16 cellular contexts compared by ENCODE assay signal in the genomic region with DNA sequence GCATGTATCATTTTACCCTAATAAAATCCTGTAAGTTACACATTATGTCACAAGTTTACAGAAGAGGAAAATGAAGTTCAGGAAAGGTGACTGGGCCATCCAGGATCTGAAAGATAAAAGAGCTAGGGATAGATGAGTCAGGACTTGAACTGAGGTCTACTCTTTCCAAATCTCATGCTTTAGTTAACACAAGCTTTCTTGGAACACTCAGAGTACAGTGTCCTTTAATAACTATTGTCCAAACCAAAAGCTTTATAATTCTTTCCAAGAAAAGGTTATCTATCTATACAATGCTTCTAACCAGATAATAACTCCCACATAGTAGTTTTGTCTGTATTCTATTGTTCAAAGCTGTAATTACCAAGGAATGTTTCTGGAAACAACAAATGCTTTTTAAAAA.
DNase-seq lines count a peak whose midpoint lies in the region; ATAC-seq, FAIRE-seq and TF ChIP-seq lines count a peak whose summit lies in the region.
"Had no signal": no experiment of that assay in that cellular context is flagged by ENCODE, and none has a peak within 500 bp of the region (broad histone marks: within the 10 kb centered on the region; RNA-seq: fewer than 3 reads in every experiment).

No MANE protein-coding gene starts in this region.

- POLR2A ChIA-PET in endothelial cell of umbilical vein (lab: Charles Lee), result no interaction called here

- H3K4me3 ChIP-seq in mammary epithelial cell (replicated peaks in 1 of 3; ENCODE audit: insufficient read depth in 1 of 3, low read depth in 2 of 3, low read length in 3 of 3) (no peak overlapping the region), breast epithelium (no peak overlapping the region), RWPE2 (ENCODE audit: severe bottlenecking) (no peak overlapping the region), endothelial cell of umbilical vein (replicated peaks in 1 of 3; ENCODE audit: insufficient read depth in 1 of 3, low read depth in 1 of 3, low read length in 3 of 3) (no peak overlapping the region), osteoblast (ENCODE audit: insufficient read depth, low read length) (no peak overlapping the region)
- H3K4me3 ChIP-seq: SJSA1 had no signal

- ATAC-seq in RWPE2 (ENCODE audit: low read depth) (peak; percentile 40; the same call in 1 of the 3 replicates), GM19395 (IDR thresholded peaks at IDR 0.05; ENCODE audit: unreplicated experiment) (no peak)
- ATAC-seq: Panc1 had no signal

- CTCF ChIA-PET in mammary epithelial cell (lab: Charles Lee; ENCODE audit: low non-redundant PET), result no interaction called here
- CTCF ChIA-PET in endothelial cell of umbilical vein (lab: Charles Lee), result no interaction called here

- H3K9me1 ChIP-seq in endothelial cell of umbilical vein (replicated peaks; ENCODE audit: control insufficient read depth, extremely low read depth, insufficient read depth, low read length), result no peaks in the 10 kb centered on the region

- no peaks in the 10 kb centered on the region for H4K20me1 ChIP-seq in mammary epithelial cell (ENCODE audit: insufficient read depth, low read length)
- no peaks in the 10 kb centered on the region for H4K20me1 ChIP-seq in endothelial cell of umbilical vein (replicated peaks; ENCODE audit: control insufficient read depth, extremely low read depth, insufficient read depth, low read length)
- no peaks in the 10 kb centered on the region for H4K20me1 ChIP-seq in osteoblast (ENCODE audit: insufficient read depth, low read length)

- H3K36me3 ChIP-seq in mammary epithelial cell (ENCODE audit: insufficient read depth, low read length) (no peaks in the 10 kb centered on the region), breast epithelium (no peaks in the 10 kb centered on the region), RWPE2 (ENCODE audit: low read depth) (no peaks in the 10 kb centered on the region), endothelial cell of umbilical vein (ENCODE audit: control insufficient read depth in 2 of 2, extremely low read depth in 1 of 2, insufficient read depth in 2 of 2, low read length in 2 of 2) (no peaks in the 10 kb centered on the region), osteoblast (ENCODE audit: insufficient read depth, low read length) (no peaks in the 10 kb centered on the region)
- H3K36me3 ChIP-seq: SJSA1 had no signal

- intact Hi-C loops in mammary epithelial cell (cut with micrococcal nuclease) (no loop called here), breast epithelium (cut with DNase I; ENCODE audit: low total_unique reads) (no loop called here), endothelial cell of umbilical vein (cut with micrococcal nuclease) (no loop called here)

- H3K9me3 ChIP-seq in mammary epithelial cell (replicated peaks; ENCODE audit: insufficient read depth, low read length) (no peaks in the 10 kb centered on the region), breast epithelium (no peaks in the 10 kb centered on the region), RWPE2 (ENCODE audit: severe bottlenecking) (no peaks in the 10 kb centered on the region), endothelial cell of umbilical vein (replicated peaks; ENCODE audit: control insufficient read depth, insufficient read depth, low read length) (no peaks in the 10 kb centered on the region), osteoblast (ENCODE audit: low read depth, low read length) (no peaks in the 10 kb centered on the region)
- H3K9me3 ChIP-seq: SJSA1 had no signal

- BruUV-seq in mammary epithelial cell (replicated peaks; lab: Mats Ljungman, UMichigan), result no TSS peak
- no TSS peak for BruUV-seq in endothelial cell of umbilical vein (replicated peaks; lab: Mats Ljungman, UMichigan)

- dilution Hi-C loops in mammary epithelial cell (cut with HindIII; ENCODE audit: low sequenced_read_pairs) (no loop called here), endothelial cell of umbilical vein (cut with MboI; ENCODE audit: extremely low pct_ligation_motif_present, low sequenced_read_pairs) (no loop called here)

- H3K27me3 ChIP-seq in mammary epithelial cell (ENCODE audit: insufficient read depth, low read length), result no peaks in the 10 kb centered on the region
- no peaks in the 10 kb centered on the region for H3K27me3 ChIP-seq in breast epithelium
- no peaks in the 10 kb centered on the region for H3K27me3 ChIP-seq in RWPE2 (ENCODE audit: insufficient read depth, poor library complexity, severe bottlenecking)
- H3K27me3 ChIP-seq in endothelial cell of umbilical vein (ENCODE audit: control insufficient read depth in 2 of 2, insufficient read depth in 2 of 2, low read length in 2 of 2), result no peaks in the 10 kb centered on the region
- no peaks in the 10 kb centered on the region for H3K27me3 ChIP-seq in osteoblast (ENCODE audit: insufficient read depth, low read length)
- H3K27me3 ChIP-seq: SJSA1 had no signal

- peak; percentile 27 for DNase-seq in mammary epithelial cell
- DNase-seq in breast epithelium (ENCODE audit: low spot score in 2 of 2), result no peak
- DNase-seq in RWPE2 (ENCODE audit: low spot score), result no peak
- DNase-seq in endothelial cell of umbilical vein (ENCODE audit: low read depth, low spot score), result peak; percentile 12
- DNase-seq in osteoblast (ENCODE audit: insufficient read length, low spot score, missing footprints), result peak; percentile 23
- no peak for DNase-seq in NCI-H1930 (lab: John Stamatoyannopoulos, UW)
- DNase-seq in NCI-H748 (lab: John Stamatoyannopoulos, UW; ENCODE audit: unreplicated experiment), result no peak
- DNase-seq: Karpas-422, NCI-H1105 treated with DMSO at 0.1 percent for 48 hours, NCI-H187 treated with DMSO at 0.1 percent for 48 hours, NCI-H526 had no signal

- H3K79me2 ChIP-seq in mammary epithelial cell (ENCODE audit: insufficient read depth, low read length) (no peaks in the 10 kb centered on the region), endothelial cell of umbilical vein (ENCODE audit: control insufficient read depth, insufficient read depth, low read length) (no peaks in the 10 kb centered on the region), osteoblast (ENCODE audit: insufficient read depth, low read length) (no peaks in the 10 kb centered on the region)

- H3K9ac ChIP-seq in mammary epithelial cell (ENCODE audit: insufficient read depth, low read length), result no peak overlapping the region
- no peak overlapping the region for H3K9ac ChIP-seq in endothelial cell of umbilical vein (replicated peaks; ENCODE audit: extremely low read depth, insufficient read depth, low read length)

- TF ChIP-seq POLR2A in breast epithelium (IDR thresholded peaks at IDR 0.05) (no peak), endothelial cell of umbilical vein (IDR thresholded peaks at IDR 0.05; ENCODE audit: low read depth, low read length) (no peak)

- in situ Hi-C loops in mammary epithelial cell (cut with MboI; ENCODE audit: low sequenced_read_pairs in 2 of 2), result no loop called here

- no peak for FAIRE-seq in endothelial cell of umbilical vein (lab: Jason Lieb, UNC)
- FAIRE-seq: H54 had no signal

- H2AFZ ChIP-seq in mammary epithelial cell (ENCODE audit: low read depth, low read length) (no peak overlapping the region), endothelial cell of umbilical vein (ENCODE audit: low read depth, low read length) (no peak overlapping the region), osteoblast (ENCODE audit: low read length) (no peak overlapping the region)

- H3K27ac ChIP-seq in mammary epithelial cell (ENCODE audit: insufficient read depth, low read depth, low read length), result no peak overlapping the region
- no peak overlapping the region for H3K27ac ChIP-seq in breast epithelium
- no peak overlapping the region for H3K27ac ChIP-seq in RWPE2 (ENCODE audit: poor library complexity, severe bottlenecking)
- no peak overlapping the region for H3K27ac ChIP-seq in endothelial cell of umbilical vein (ENCODE audit: insufficient read depth, low read depth, low read length)
- no peak overlapping the region for H3K27ac ChIP-seq in osteoblast (ENCODE audit: low read depth, low read length)
- H3K27ac ChIP-seq: C4-2B, SJSA1 had no signal

- H3K4me2 ChIP-seq in mammary epithelial cell (ENCODE audit: insufficient read depth, low read depth, low read length), result no peak overlapping the region
- H3K4me2 ChIP-seq in endothelial cell of umbilical vein (ENCODE audit: insufficient read depth, low read length), result no peak overlapping the region
- H3K4me2 ChIP-seq in osteoblast (ENCODE audit: insufficient read depth, low read length), result no peak overlapping the region

- no peak for TF ChIP-seq CTCF in mammary epithelial cell (conservative IDR thresholded peaks at IDR 0.05 in 1 of 2, IDR thresholded peaks at IDR 0.05 in 1 of 2; ENCODE audit: extremely low read depth in 1 of 2, insufficient read depth in 1 of 2, low read depth in 1 of 2, low read length in 2 of 2)
- no peak for TF ChIP-seq CTCF in breast epithelium (IDR thresholded peaks at IDR 0.05)
- TF ChIP-seq CTCF in RWPE2 (IDR thresholded peaks at IDR 0.05; ENCODE audit: poor library complexity, severe bottlenecking), result no peak
- TF ChIP-seq CTCF in endothelial cell of umbilical vein (IDR thresholded peaks at IDR 0.05; ENCODE audit: extremely low read depth in 1 of 2, insufficient read depth in 1 of 2, low read depth in 1 of 2, low read length in 2 of 2), result no peak
- no peak for TF ChIP-seq CTCF in osteoblast (IDR thresholded peaks at IDR 0.05; ENCODE audit: extremely low read depth, low read depth, low read length)

- H3K4me1 ChIP-seq in mammary epithelial cell (ENCODE audit: insufficient read depth, low read length) (no peaks in the 10 kb centered on the region), breast epithelium (no peaks in the 10 kb centered on the region), RWPE2 (ENCODE audit: insufficient read depth, poor library complexity, severe bottlenecking) (no peaks in the 10 kb centered on the region), endothelial cell of umbilical vein (ENCODE audit: control insufficient read depth, extremely low read depth, insufficient read depth, low read length) (no peaks in the 10 kb centered on the region), osteoblast (ENCODE audit: insufficient read depth, low read length) (no peaks in the 10 kb centered on the region)

TF ChIP-seq in endothelial cell of umbilical vein, 7 proteins besides CTCF, POLR2A, EP300 and RAD21:
- TF ChIP-seq GATA2 (IDR thresholded peaks at IDR 0.05; ENCODE audit: insufficient read depth, insufficient read length, low read depth, low read length) (no peak), EZH2 (IDR thresholded peaks at IDR 0.05; ENCODE audit: borderline replicate concordance, low read depth, low read length, severe bottlenecking) (no peak), JUN (IDR thresholded peaks at IDR 0.05; ENCODE audit: borderline replicate concordance, insufficient read depth, insufficient read length, low read depth) (no peak), FOS (IDR thresholded peaks at IDR 0.05; ENCODE audit: borderline replicate concordance, insufficient read depth, low read length) (no peak), MYC (IDR thresholded peaks at IDR 0.05; ENCODE audit: low read depth, low read length) (no peak), POLR2AphosphoS5 (IDR thresholded peaks at IDR 0.05; ENCODE audit: insufficient read depth, low read depth, low read length) (no peak)
- TF ChIP-seq, protein P1, sequence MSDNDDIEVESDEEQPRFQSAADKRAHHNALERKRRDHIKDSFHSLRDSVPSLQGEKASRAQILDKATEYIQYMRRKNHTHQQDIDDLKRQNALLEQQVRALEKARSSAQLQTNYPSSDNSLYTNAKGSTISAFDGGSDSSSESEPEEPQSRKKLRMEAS (IDR thresholded peaks at IDR 0.05; ENCODE audit: insufficient read depth, insufficient read length), result no peak

Comparison
In these comparisons a context has a peak if more than half of its experiments do, and no peak if none do; other contexts are left out.
1. DNase-seq: peak in mammary epithelial cell (single experiment), endothelial cell of umbilical vein (single experiment) and osteoblast (single experiment); none in breast epithelium (0 of 2), RWPE2 (single experiment), NCI-H1930 (0 of 2) and NCI-H748 (single experiment).